Comparison of ENCODE assay signal across 12 cellular contexts in genomic region chr16:68744744-68745280, GRCh38. TPM values are rescaled to one million over a fixed set of nuclear protein-coding genes. Genes with fewer than 3 reads are reported as not detected.
DNase-seq lines count a peak whose midpoint lies in the region; ATAC-seq, FAIRE-seq and TF ChIP-seq lines count a peak whose summit lies in the region.
"Had no signal": no experiment of that assay in that cellular context is flagged by ENCODE, and none has a peak within 500 bp of the region (broad histone marks: within the 10 kb centered on the region; RNA-seq: fewer than 3 reads in every experiment).

No MANE protein-coding gene starts in this region.

- no TSS peak for BruUV-seq in Calu3 (replicated peaks; lab: Mats Ljungman, UMichigan)

- no peak overlapping the region for H3K4ac ChIP-seq in mesendoderm (ENCODE audit: low read depth, low read length)

- H4K5ac ChIP-seq in mesendoderm (ENCODE audit: low read length), result no peak overlapping the region

- peaks cover 0 to 9% of the 10 kb centered on the region in 2 donors for H3K4me1 ChIP-seq in breast epithelium
- peaks cover 2% of the 10 kb centered on the region for H3K4me1 ChIP-seq in mesendoderm (ENCODE audit: control insufficient read depth, low read depth, low read length)
- peaks cover 4% of the 10 kb centered on the region for H3K4me1 ChIP-seq in Karpas-422 (ENCODE audit: low read length)

- H3K9ac ChIP-seq in mesendoderm (ENCODE audit: low read length) (peak overlapping the region; percentile 44), Karpas-422 (ENCODE audit: low read length) (no peak overlapping the region)

- H3K9me3 ChIP-seq in breast epithelium (no peaks in the 10 kb centered on the region), Karpas-422 (ENCODE audit: low read length) (no peaks in the 10 kb centered on the region)

- no CpG with 5 or more reads among the region's 11 CpGs for WGBS in mesendoderm (ENCODE audit: extremely low coverage, insufficient coverage, low lambda C conversion rate)

- H3K36me3 ChIP-seq in breast epithelium (no peaks in the 10 kb centered on the region), mesendoderm (ENCODE audit: control insufficient read depth, insufficient read depth, low read length) (no peaks in the 10 kb centered on the region), Karpas-422 (ENCODE audit: insufficient read depth, low read length) (no peaks in the 10 kb centered on the region)

- peaks cover 87% of the 10 kb centered on the region for H3K4me1 Mint-ChIP-seq in Calu3 (ENCODE audit: low read depth, unreplicated experiment)
- H3K4me1 Mint-ChIP-seq in activated T-cell treated with anti-CD3 and anti-CD28 coated beads, Interleukin-2, amount 50 U/mL, for 24 hours (ENCODE audit: low read depth), result peaks cover 11% of the 10 kb centered on the region

- H4K8ac ChIP-seq in mesendoderm (ENCODE audit: low read depth, low read length), result no peak overlapping the region

- no peak overlapping the region for H3K18ac ChIP-seq in mesendoderm (ENCODE audit: low read length)

- TF ChIP-seq POLR2A in breast epithelium (IDR thresholded peaks at IDR 0.05), result no peak

- no peak overlapping the region for H2AK5ac ChIP-seq in mesendoderm (ENCODE audit: low read length)

- peak overlapping the region; percentile 59 for H3K56ac ChIP-seq in mesendoderm (ENCODE audit: low read length)

- H3K27ac Mint-ChIP-seq in Calu3 (ENCODE audit: unreplicated experiment), result peak overlapping the region; percentile 91
- H3K27ac Mint-ChIP-seq in activated T-cell treated with anti-CD3 and anti-CD28 coated beads, Interleukin-2, amount 50 U/mL, for 24 hours, result no peak overlapping the region
- H3K27ac Mint-ChIP-seq: CD4-positive, CD25-positive, alpha-beta regulatory T cell; natural killer cell treated with Interleukin-12 subunit alpha and Interleukin-12 subunit beta and Interleukin-15 and Interleukin-18, amount 100 ng/mL, for 72 hours had no signal

- peaks cover 1% of the 10 kb centered on the region for H3K79me1 ChIP-seq in mesendoderm (ENCODE audit: low read length)

- H2BK15ac ChIP-seq in mesendoderm (replicated peaks; ENCODE audit: low read depth), result no peak overlapping the region

- no peak overlapping the region for H2BK120ac ChIP-seq in mesendoderm (ENCODE audit: low read depth, low read length)

- H3K4me3 ChIP-seq in breast epithelium (peak overlapping the region in 1 of 3 donors; percentile 30), mesendoderm (ENCODE audit: low read length) (no peak overlapping the region), Karpas-422 (ENCODE audit: low read length) (no peak overlapping the region)

- H3K9me3 Mint-ChIP-seq in Calu3 (ENCODE audit: low read depth, unreplicated experiment), result no peaks in the 10 kb centered on the region
- no peaks in the 10 kb centered on the region for H3K9me3 Mint-ChIP-seq in activated T-cell treated with anti-CD3 and anti-CD28 coated beads, Interleukin-2, amount 50 U/mL, for 24 hours
- H3K9me3 Mint-ChIP-seq: CD4-positive, CD25-positive, alpha-beta regulatory T cell; natural killer cell treated with Interleukin-12 subunit alpha and Interleukin-12 subunit beta and Interleukin-15 and Interleukin-18, amount 100 ng/mL, for 72 hours had no signal

- no peaks in the 10 kb centered on the region for H3K27me3 ChIP-seq in breast epithelium
- no peaks in the 10 kb centered on the region for H3K27me3 ChIP-seq in mesendoderm (ENCODE audit: insufficient read depth, low read length, poor library complexity)
- no peaks in the 10 kb centered on the region for H3K27me3 ChIP-seq in Karpas-422 (ENCODE audit: low read length)

- peaks cover 67% of the 10 kb centered on the region for H3K36me3 Mint-ChIP-seq in Calu3 (ENCODE audit: insufficient read depth, unreplicated experiment)
- H3K36me3 Mint-ChIP-seq in activated T-cell treated with anti-CD3 and anti-CD28 coated beads, Interleukin-2, amount 50 U/mL, for 24 hours (ENCODE audit: low read depth), result no peaks in the 10 kb centered on the region
- H3K36me3 Mint-ChIP-seq: CD4-positive, CD25-positive, alpha-beta regulatory T cell; natural killer cell treated with Interleukin-12 subunit alpha and Interleukin-12 subunit beta and Interleukin-15 and Interleukin-18, amount 100 ng/mL, for 72 hours had no signal

- intact Hi-C loops in Calu3 (cut with micrococcal nuclease; ENCODE audit: unreplicated experiment) (loop anchor here (2.0 kb wide), 1 partner anchor 46 kb away; no protein-coding TSS in a partner anchor), breast epithelium (cut with DNase I; ENCODE audit: low total_unique reads) (no loop called here)

- peak overlapping the region; percentile 62 for H3K4me3 Mint-ChIP-seq in Calu3 (ENCODE audit: low read depth, unreplicated experiment)
- H3K4me3 Mint-ChIP-seq in activated T-cell treated with anti-CD3 and anti-CD28 coated beads, Interleukin-2, amount 50 U/mL, for 24 hours, result no peak overlapping the region
- H3K4me3 Mint-ChIP-seq: CD4-positive, CD25-positive, alpha-beta regulatory T cell; natural killer cell treated with Interleukin-12 subunit alpha and Interleukin-12 subunit beta and Interleukin-15 and Interleukin-18, amount 100 ng/mL, for 72 hours had no signal

- peaks cover 13% of the 10 kb centered on the region for H3K79me2 ChIP-seq in mesendoderm (ENCODE audit: control insufficient read depth, insufficient read depth, low read length)
- H3K79me2 ChIP-seq in Karpas-422 (ENCODE audit: low read length), result no peaks in the 10 kb centered on the region

- DNase-seq in Calu3 (peak; percentile 93), NCI-H146 (lab: John Stamatoyannopoulos, UW) (peak; percentile 87), breast epithelium (ENCODE audit: low spot score in 2 of 2) (peak; percentile 76 to 84), mesendoderm (peak; percentile 94), Karpas-422 (no peak), RCC 7860 (ENCODE audit: low spot score) (no peak)
- DNase-seq in activated T-cell treated with anti-CD3 and anti-CD28 coated beads, Interleukin-2, amount 50 U/mL, for 24 hours, result no peak
- DNase-seq: activated naive CD4-positive, alpha-beta T cell; CD4-positive, CD25-positive, alpha-beta regulatory T cell; MM.1S had no signal

- H2BK5ac ChIP-seq in mesendoderm (ENCODE audit: low read length), result no peak overlapping the region

- ATAC-seq in GM21619 (IDR thresholded peaks at IDR 0.05; ENCODE audit: unreplicated experiment), result no peak
- ATAC-seq: natural killer cell treated with Interleukin-12 subunit alpha and Interleukin-12 subunit beta and Interleukin-15 and Interleukin-18, amount 100 ng/mL, for 72 hours had no signal

- H3K23ac ChIP-seq in mesendoderm (ENCODE audit: low read length), result no peak overlapping the region

- CTCF ChIA-PET in Calu3 (lab: Charles Lee), result no interaction called here

- FAIRE-seq in RCC 7860 (lab: Jason Lieb, UNC), result no peak

- H3K27ac ChIP-seq in breast epithelium, result peak overlapping the region; percentile 75 to 93
- no peak overlapping the region for H3K27ac ChIP-seq in mesendoderm (ENCODE audit: low read depth, low read length)
- H3K27ac ChIP-seq in Karpas-422 (ENCODE audit: low read length), result no peak overlapping the region

- no peaks in the 10 kb centered on the region for H3K27me3 Mint-ChIP-seq in Calu3 (ENCODE audit: unreplicated experiment)
- peaks cover 30% of the 10 kb centered on the region for H3K27me3 Mint-ChIP-seq in activated T-cell treated with anti-CD3 and anti-CD28 coated beads, Interleukin-2, amount 50 U/mL, for 24 hours

- no peak overlapping the region for H2AFZ ChIP-seq in Karpas-422 (ENCODE audit: low read length)

- no peak for TF ChIP-seq CTCF in Calu3 (IDR thresholded peaks at IDR 0.05; ENCODE audit: unreplicated experiment)
- no peak for TF ChIP-seq CTCF in breast epithelium (IDR thresholded peaks at IDR 0.05)

- no peaks in the 10 kb centered on the region for H4K20me1 ChIP-seq in Karpas-422 (ENCODE audit: insufficient read depth, low read depth, low read length)

- H3K4me2 ChIP-seq in mesendoderm (ENCODE audit: low read length) (no peak overlapping the region), Karpas-422 (ENCODE audit: low read depth, low read length, poor library complexity, severe bottlenecking) (no peak overlapping the region)

- no peaks in the 10 kb centered on the region for H3K9me2 ChIP-seq in Karpas-422 (replicated peaks; ENCODE audit: insufficient read depth, low read length)

RNA-seq across cellular contexts. Expression of gene CDH1, which starts 7.7 kb away (rescaled TPM):
- total RNA-seq in Calu3 (2022), result 328 and 421 TPM in 2 replicates
- total RNA-seq in breast epithelium, result 100 to 1,000 TPM in 1 of 3 donors, 10 to 100 TPM in 1, under 1 TPM in 1; 0.16 to 127 (median 86.5) TPM
- polyA plus RNA-seq in mesendoderm (2013, experiment 1 of 2), result 107 TPM
- polyA plus RNA-seq in mesendoderm (2013, experiment 2 of 2), result 108 TPM
- total RNA-seq in Karpas-422 (2014; rRNA removed; shearing (Covaris generic); ENCODE audit: low replicate concordance), result not detected in 2 replicates

Comparison
In these comparisons a context has a peak if more than half of its experiments do, and no peak if none do; other contexts are left out.
1. DNase-seq: peak in Calu3 (single experiment), NCI-H146 (single experiment), breast epithelium (2 of 2) and mesendoderm (single experiment); none in Karpas-422 (single experiment), activated T-cell treated with anti-CD3 and anti-CD28 coated beads, Interleukin-2, amount 50 U/mL, for 24 hours (single experiment) and RCC 7860 (single experiment).
2. H3K27ac ChIP-seq: peak in breast epithelium (2 of 2); none in mesendoderm (single experiment) and Karpas-422 (single experiment).